Comparison of ENCODE assay signal across 8 cellular contexts in genomic region chr14:75067765-75068164, GRCh38. TPM values are rescaled to one million over a fixed set of nuclear protein-coding genes. Genes with fewer than 3 reads are reported as not detected.
DNase-seq lines count a peak whose midpoint lies in the region; ATAC-seq, FAIRE-seq and TF ChIP-seq lines count a peak whose summit lies in the region.
"Not testable (repeated sequence)": the region's sequence is repeated elsewhere in the genome, so short reads cannot be mapped to it uniquely, and the experiment has no call there.

No MANE protein-coding gene starts in this region.

- not testable (repeated sequence) for H2BK120ac ChIP-seq in mesendoderm (ENCODE audit: low read depth, low read length)

- H3K9ac ChIP-seq in KMS-11 (peak overlapping the region; percentile 90; the same call in 1 of the 2 replicates), SK-N-SH (peak overlapping the region; percentile 84), mesendoderm (ENCODE audit: low read length) (peak overlapping the region; percentile 35)
- not testable (repeated sequence) for H3K9ac ChIP-seq in endothelial cell of umbilical vein (replicated peaks; ENCODE audit: extremely low read depth, insufficient read depth, low read length); skeletal muscle satellite cell (ENCODE audit: low read depth, low read length)

- not testable (repeated sequence) for BruUV-seq in endothelial cell of umbilical vein (replicated peaks; lab: Mats Ljungman, UMichigan)

- H3K9me3 ChIP-seq in SK-N-SH; endothelial cell of umbilical vein (replicated peaks; ENCODE audit: control insufficient read depth, insufficient read depth, low read length); right cardiac atrium (ENCODE audit: control insufficient read depth, low read length); skeletal muscle satellite cell (replicated peaks; ENCODE audit: low read length); upper lobe of left lung: not testable (repeated sequence)

- H3K9me2 ChIP-seq in SK-N-SH = not testable (repeated sequence)

- not testable (repeated sequence) for H3K36me3 ChIP-seq in ACC112 (ENCODE audit: insufficient read depth, low read length); KMS-11 (ENCODE audit: insufficient read depth); SK-N-SH (replicated peaks in 1 of 2; ENCODE audit: control insufficient read depth in 1 of 2, insufficient read depth in 2 of 2, low read length in 1 of 2); endothelial cell of umbilical vein (ENCODE audit: control insufficient read depth in 2 of 2, extremely low read depth in 1 of 2, insufficient read depth in 2 of 2, low read length in 2 of 2); mesendoderm (ENCODE audit: control insufficient read depth, insufficient read depth, low read length); skeletal muscle satellite cell (ENCODE audit: insufficient read depth, low read length); upper lobe of left lung

- intact Hi-C loops in endothelial cell of umbilical vein (cut with micrococcal nuclease) = loop anchor here (2.0 to 5.0 kb wide), 3 partner anchors 65 to 121 kb away; partner anchors contain the start of genes EIF2B2 and PGF
- intact Hi-C loops in right cardiac atrium (cut with DNase I) = loop anchor here in 1 of 4 donors (10.0 kb wide), 1 partner anchor 63 kb away; the partner anchor contains the start of gene EIF2B2

- H4K8ac ChIP-seq in mesendoderm (ENCODE audit: low read depth, low read length) = not testable (repeated sequence)

- peak overlapping the region; percentile 79 for H3K4me2 ChIP-seq in KMS-11
- H3K4me2 ChIP-seq in SK-N-SH = peak overlapping the region; percentile 84
- peak overlapping the region; percentile 95 for H3K4me2 ChIP-seq in endothelial cell of umbilical vein (ENCODE audit: insufficient read depth, low read length)
- H3K4me2 ChIP-seq in mesendoderm (ENCODE audit: low read length) = not testable (repeated sequence)
- H3K4me2 ChIP-seq in skeletal muscle satellite cell (ENCODE audit: low read length) = peak overlapping the region; percentile 87

- peak overlapping the region; percentile 87; the same call in 1 of the 2 replicates for H3K27ac ChIP-seq in ACC112 (ENCODE audit: low read depth, low read length)
- H3K27ac ChIP-seq in KMS-11 = peak overlapping the region; percentile 82; the same call in 1 of the 2 replicates
- peak overlapping the region; percentile 84 to 98; a peak in 2 of 4 replicates for H3K27ac ChIP-seq in SK-N-SH (ENCODE audit: low read depth in 2 of 2, low read length in 1 of 2)
- not testable (repeated sequence) for H3K27ac ChIP-seq in endothelial cell of umbilical vein (ENCODE audit: insufficient read depth, low read depth, low read length); mesendoderm (ENCODE audit: low read depth, low read length)
- peak overlapping the region; percentile 83 for H3K27ac ChIP-seq in right cardiac atrium (ENCODE audit: low read length)
- H3K27ac ChIP-seq in upper lobe of left lung = peak overlapping the region; percentile 83 to 90 (median 90)

- H4K5ac ChIP-seq in mesendoderm (ENCODE audit: low read length) = not testable (repeated sequence)

- H3K56ac ChIP-seq in mesendoderm (ENCODE audit: low read length) = peak overlapping the region; percentile 95

- peaks cover 11% of the 10 kb centered on the region for H3F3A ChIP-seq in SK-N-SH (replicated peaks; ENCODE audit: insufficient read depth)

- H3K27me3 ChIP-seq in ACC112 (ENCODE audit: insufficient read depth, low read length); KMS-11 (ENCODE audit: insufficient read depth, low read depth); SK-N-SH (ENCODE audit: insufficient read depth); endothelial cell of umbilical vein (ENCODE audit: control insufficient read depth in 2 of 2, insufficient read depth in 2 of 2, low read length in 2 of 2); right cardiac atrium (ENCODE audit: control insufficient read depth, insufficient read depth); mesendoderm (ENCODE audit: insufficient read depth, low read length, poor library complexity); skeletal muscle satellite cell (ENCODE audit: control insufficient read depth, insufficient read depth, low read length); upper lobe of left lung: not testable (repeated sequence)

- TF ChIP-seq POLR2A in endothelial cell of umbilical vein (IDR thresholded peaks at IDR 0.05; ENCODE audit: low read depth, low read length); upper lobe of left lung (IDR thresholded peaks at IDR 0.05): not testable (repeated sequence)

- not testable (repeated sequence) for TF ChIP-seq CTCF in KMS-11 (conservative IDR thresholded peaks at IDR 0.05; ENCODE audit: low read depth, low read length); SK-N-SH (IDR thresholded peaks at IDR 0.05); endothelial cell of umbilical vein (IDR thresholded peaks at IDR 0.05; ENCODE audit: extremely low read depth in 1 of 2, insufficient read depth in 1 of 2, low read depth in 1 of 2, low read length in 2 of 2); upper lobe of left lung (IDR thresholded peaks at IDR 0.05)

- not testable (repeated sequence) for H3K79me1 ChIP-seq in mesendoderm (ENCODE audit: low read length)

- H3K4me1 ChIP-seq in ACC112 (ENCODE audit: control insufficient read depth, insufficient read depth, low read length, unreplicated experiment) = peaks cover 17% of the 10 kb centered on the region
- H3K4me1 ChIP-seq in KMS-11 (ENCODE audit: low read depth, poor library complexity, severe bottlenecking); right cardiac atrium (ENCODE audit: control insufficient read depth, insufficient read depth, low read length); mesendoderm (ENCODE audit: control insufficient read depth, low read depth, low read length): not testable (repeated sequence)
- peaks cover 0 to 16% of the 10 kb centered on the region in 2 experiments; a peak in 1 of 4 replicates for H3K4me1 ChIP-seq in SK-N-SH (ENCODE audit: control insufficient read depth in 1 of 2, insufficient read depth in 2 of 2, low read depth in 1 of 2, low read length in 1 of 2)
- H3K4me1 ChIP-seq in endothelial cell of umbilical vein (ENCODE audit: control insufficient read depth, extremely low read depth, insufficient read depth, low read length) = peaks cover 24% of the 10 kb centered on the region
- H3K4me1 ChIP-seq in skeletal muscle satellite cell (ENCODE audit: control insufficient read depth, insufficient read depth, low read length) = peaks cover 20% of the 10 kb centered on the region
- peaks cover 26 to 48% (median 32%) of the 10 kb centered on the region in 4 donors for H3K4me1 ChIP-seq in upper lobe of left lung

- H3K18ac ChIP-seq in mesendoderm (ENCODE audit: low read length) = not testable (repeated sequence)

- H4K20me1 ChIP-seq in KMS-11 (ENCODE audit: insufficient read depth); SK-N-SH (ENCODE audit: insufficient read depth); endothelial cell of umbilical vein (replicated peaks; ENCODE audit: control insufficient read depth, extremely low read depth, insufficient read depth, low read length): not testable (repeated sequence)

- TF ChIP-seq EP300 in SK-N-SH (IDR thresholded peaks at IDR 0.05; ENCODE audit: borderline replicate concordance in 1 of 2, low read depth in 1 of 2, low read length in 1 of 2); upper lobe of left lung (IDR thresholded peaks at IDR 0.05): not testable (repeated sequence)

- DNase-seq in SK-N-SH; endothelial cell of umbilical vein (ENCODE audit: low read depth, low spot score); right cardiac atrium; mesendoderm; upper lobe of left lung: not testable (repeated sequence)

- H3K23ac ChIP-seq in mesendoderm (ENCODE audit: low read length) = not testable (repeated sequence)

- TF ChIP-seq RAD21 in SK-N-SH (IDR thresholded peaks at IDR 0.05; ENCODE audit: low read length) = not testable (repeated sequence)

- POLR2A ChIA-PET in SK-N-SH (lab: Yijun Ruan, JAX) (interaction anchor here (1.7 to 1.9 kb wide), 2 partner anchors 10 to 113 kb away, joined by 4 to 6 read pairs; partner anchors contain the start of gene PGF), endothelial cell of umbilical vein (lab: Charles Lee) (interaction anchor here (1.3 kb wide), 1 partner anchor 112 kb away, joined by 4 read pairs; the partner anchor contains the start of gene PGF)

- WGBS in SK-N-SH (ENCODE audit: low lambda C conversion rate) = 80% methylated on average over 4 of the region's 4 CpGs
- WGBS in right cardiac atrium = 81% methylated on average over 4 of the region's 4 CpGs
- no CpG with 5 or more reads among the region's 4 CpGs for WGBS in mesendoderm (ENCODE audit: extremely low coverage, insufficient coverage, low lambda C conversion rate)
- 83 to 90% methylated on average over 4 of the region's 4 CpGs for WGBS in upper lobe of left lung, 2 donors

- ATAC-seq in right cardiac atrium; upper lobe of left lung (ENCODE audit: low FRiP score in 2 of 2): not testable (repeated sequence)

- not testable (repeated sequence) for FAIRE-seq in endothelial cell of umbilical vein (lab: Jason Lieb, UNC)

- peak overlapping the region; percentile 93 for H3K4me3 ChIP-seq in ACC112 (ENCODE audit: low read depth, low read length)
- not testable (repeated sequence) for H3K4me3 ChIP-seq in KMS-11 (IDR thresholded peaks at IDR 0.05; ENCODE audit: insufficient read depth, low read depth, low read length); endothelial cell of umbilical vein (replicated peaks in 1 of 3; ENCODE audit: insufficient read depth in 1 of 3, low read depth in 1 of 3, low read length in 3 of 3); right cardiac atrium (ENCODE audit: low read length); mesendoderm (ENCODE audit: low read length)
- peak overlapping the region in 1 of 2 experiments; percentile 69; a peak in 1 of 4 replicates for H3K4me3 ChIP-seq in SK-N-SH (ENCODE audit: low read depth in 2 of 2, low read length in 1 of 2)
- peak overlapping the region; percentile 67 for H3K4me3 ChIP-seq in skeletal muscle satellite cell (ENCODE audit: low read length)
- H3K4me3 ChIP-seq in upper lobe of left lung = peak overlapping the region in 3 of 4 donors; percentile 50 to 58 (median 50)

- dilution Hi-C loops in endothelial cell of umbilical vein (cut with MboI; ENCODE audit: extremely low pct_ligation_motif_present, low sequenced_read_pairs) = not testable (repeated sequence)

- H3K4ac ChIP-seq in mesendoderm (ENCODE audit: low read depth, low read length) = not testable (repeated sequence)

- H2BK5ac ChIP-seq in mesendoderm (ENCODE audit: low read length) = not testable (repeated sequence)

- CTCF ChIA-PET in SK-N-SH (lab: Yijun Ruan, JAX) = interaction anchor here (1.0 to 1.7 kb wide), 3 partner anchors 9 to 207 kb away, joined by 3 to 5 read pairs (median 4); no protein-coding TSS in a partner anchor
- CTCF ChIA-PET in endothelial cell of umbilical vein (lab: Charles Lee) = interaction anchor here (0.9 to 2.8 kb wide), 6 partner anchors 18 to 120 kb away, joined by 3 to 11 read pairs (median 3); no protein-coding TSS in a partner anchor

- not testable (repeated sequence) for H2AK5ac ChIP-seq in mesendoderm (ENCODE audit: low read length)

- H3K79me2 ChIP-seq in ACC112 (ENCODE audit: control insufficient read depth, insufficient read depth, low read length, unreplicated experiment) (peaks cover 26% of the 10 kb centered on the region), KMS-11 (ENCODE audit: insufficient read depth, low read depth) (peaks cover 13% of the 10 kb centered on the region; the same call in 1 of the 2 replicates), SK-N-SH (ENCODE audit: insufficient read depth) (peaks cover 26% of the 10 kb centered on the region)
- not testable (repeated sequence) for H3K79me2 ChIP-seq in endothelial cell of umbilical vein (ENCODE audit: control insufficient read depth, insufficient read depth, low read length); mesendoderm (ENCODE audit: control insufficient read depth, insufficient read depth, low read length)

- H2BK15ac ChIP-seq in mesendoderm (replicated peaks; ENCODE audit: low read depth) = not testable (repeated sequence)

- not testable (repeated sequence) for H2AFZ ChIP-seq in ACC112 (ENCODE audit: low read length, unreplicated experiment); SK-N-SH (ENCODE audit: low read depth); endothelial cell of umbilical vein (ENCODE audit: low read depth, low read length)
- peak overlapping the region; percentile 62; the same call in 1 of the 2 replicates for H2AFZ ChIP-seq in KMS-11 (ENCODE audit: low read depth)

- not testable (repeated sequence) for H3K9me1 ChIP-seq in endothelial cell of umbilical vein (replicated peaks; ENCODE audit: control insufficient read depth, extremely low read depth, insufficient read depth, low read length)

RNA-seq across cellular contexts. Expression of gene ZC2HC1C, which starts 1.7 kb away (rescaled TPM):
- polyA plus RNA-seq in SK-N-SH (2012; rRNA removed) (1.2 and 1.4 TPM in 2 replicates), endothelial cell of umbilical vein (0.72 and 0.84 TPM in 2 replicates), right cardiac atrium (8.4 TPM)
- 1.2 TPM in 2 replicates for polyA plus RNA-seq in SK-N-SH (2012; cell fraction: cytosol; rRNA removed)
- 1.2 and 2.8 TPM in 2 replicates for polyA plus RNA-seq in SK-N-SH (2012; cell fraction: nucleus; rRNA removed)
- total RNA-seq in endothelial cell of umbilical vein (0.91 and 3.6 TPM in 2 replicates), right cardiac atrium (10 to 100 TPM in 1 of 4 donors, 1 to 10 TPM in 3; 6.9 to 10.8 (median 9.1) TPM), upper lobe of left lung (10 to 100 TPM in 3 of 6 donors, 1 to 10 TPM in 3; 3.2 to 21.0 (median 9.7) TPM)
- 0.78 and 0.90 TPM in 2 replicates for polyA plus RNA-seq in endothelial cell of umbilical vein (2011; cell fraction: cytosol; rRNA removed)
- 0.87 and 2.4 TPM in 2 replicates for polyA plus RNA-seq in endothelial cell of umbilical vein (2011; cell fraction: nucleus; rRNA removed)
- polyA plus RNA-seq in endothelial cell of umbilical vein (2012) = 0.68 and 1.5 TPM in 2 replicates
- polyA minus RNA-seq in endothelial cell of umbilical vein = 1.00 and 1.9 TPM in 2 replicates
- 2.4 TPM for polyA minus RNA-seq in endothelial cell of umbilical vein (2011; cell fraction: cytosol; rRNA and poly(A)+ RNA removed)
- 2.2 and 3.8 TPM in 2 replicates for polyA minus RNA-seq in endothelial cell of umbilical vein (2011; cell fraction: nucleus; rRNA and poly(A)+ RNA removed)
- 0.88 TPM for polyA plus RNA-seq in mesendoderm (2013, experiment 1 of 2)
- 1.3 TPM for polyA plus RNA-seq in mesendoderm (2013, experiment 2 of 2)
- 0.51 and 0.87 TPM in 2 replicates for total RNA-seq in skeletal muscle satellite cell (2012; rRNA removed)

RNA-seq across cellular contexts. Expression of gene ACYP1, which starts 3.9 kb away (rescaled TPM):
- polyA plus RNA-seq in SK-N-SH (2012; rRNA removed) = 53.5 and 70.1 TPM in 2 replicates
- 86.5 and 95.9 TPM in 2 replicates for polyA plus RNA-seq in SK-N-SH (2012; cell fraction: cytosol; rRNA removed)
- polyA plus RNA-seq in SK-N-SH (2012; cell fraction: nucleus; rRNA removed) = 26.7 and 40.9 TPM in 2 replicates
- 34.2 and 37.5 TPM in 2 replicates for total RNA-seq in endothelial cell of umbilical vein
- 17.4 and 30.2 TPM in 2 replicates for polyA plus RNA-seq in endothelial cell of umbilical vein
- polyA plus RNA-seq in endothelial cell of umbilical vein (2011; cell fraction: cytosol; rRNA removed) = 41.6 and 54.9 TPM in 2 replicates
- polyA plus RNA-seq in endothelial cell of umbilical vein (2011; cell fraction: nucleus; rRNA removed) = 24.8 and 51.2 TPM in 2 replicates
- polyA plus RNA-seq in endothelial cell of umbilical vein (2012) = 22.8 and 34.0 TPM in 2 replicates
- 11.3 and 16.2 TPM in 2 replicates for polyA minus RNA-seq in endothelial cell of umbilical vein
- 6.9 TPM for polyA minus RNA-seq in endothelial cell of umbilical vein (2011; cell fraction: cytosol; rRNA and poly(A)+ RNA removed)
- 11.8 TPM in 2 replicates for polyA minus RNA-seq in endothelial cell of umbilical vein (2011; cell fraction: nucleus; rRNA and poly(A)+ RNA removed)
- total RNA-seq in right cardiac atrium = 10 to 100 TPM; 10.2 to 14.2 (median 11.5) TPM
- polyA plus RNA-seq in right cardiac atrium = 24.0 TPM
- 19.2 TPM for polyA plus RNA-seq in mesendoderm (2013, experiment 1 of 2)
- 18.2 TPM for polyA plus RNA-seq in mesendoderm (2013, experiment 2 of 2)
- 5.3 and 5.9 TPM in 2 replicates for total RNA-seq in skeletal muscle satellite cell (2012; rRNA removed)
- total RNA-seq in upper lobe of left lung = 10 to 100 TPM in 5 of 6 donors, 1 to 10 TPM in 1; 7.9 to 46.1 (median 13.7) TPM

RNA-seq across cellular contexts. Expression of gene MLH3, which starts 16.5 kb away (rescaled TPM):
- polyA plus RNA-seq in SK-N-SH (2012; rRNA removed) = 3.8 and 4.7 TPM in 2 replicates
- 2.9 and 3.8 TPM in 2 replicates for polyA plus RNA-seq in SK-N-SH (2012; cell fraction: cytosol; rRNA removed)
- 12.6 and 15.9 TPM in 2 replicates for polyA plus RNA-seq in SK-N-SH (2012; cell fraction: nucleus; rRNA removed)
- 14.6 and 16.5 TPM in 2 replicates for total RNA-seq in endothelial cell of umbilical vein
- 4.6 and 4.8 TPM in 2 replicates for polyA plus RNA-seq in endothelial cell of umbilical vein
- 4.8 and 5.3 TPM in 2 replicates for polyA plus RNA-seq in endothelial cell of umbilical vein (2011; cell fraction: cytosol; rRNA removed)
- polyA plus RNA-seq in endothelial cell of umbilical vein (2011; cell fraction: nucleus; rRNA removed) = 17.2 and 19.0 TPM in 2 replicates
- polyA plus RNA-seq in endothelial cell of umbilical vein (2012) = 7.7 and 8.2 TPM in 2 replicates
- 20.0 and 27.1 TPM in 2 replicates for polyA minus RNA-seq in endothelial cell of umbilical vein
- 10.9 TPM for polyA minus RNA-seq in endothelial cell of umbilical vein (2011; cell fraction: cytosol; rRNA and poly(A)+ RNA removed)
- 19.0 and 23.3 TPM in 2 replicates for polyA minus RNA-seq in endothelial cell of umbilical vein (2011; cell fraction: nucleus; rRNA and poly(A)+ RNA removed)
- total RNA-seq in right cardiac atrium = 10 to 100 TPM; 23.2 to 27.7 (median 25.1) TPM
- polyA plus RNA-seq in right cardiac atrium = 12.5 TPM
- polyA plus RNA-seq in mesendoderm (2013, experiment 1 of 2) = 5.0 TPM
- polyA plus RNA-seq in mesendoderm (2013, experiment 2 of 2) = 4.6 TPM
- 20.3 and 27.6 TPM in 2 replicates for total RNA-seq in skeletal muscle satellite cell (2012; rRNA removed)
- total RNA-seq in upper lobe of left lung = 10 to 100 TPM; 15.9 to 87.0 (median 24.5) TPM

RNA-seq across cellular contexts. Expression of gene NEK9, which starts 59.1 kb away (rescaled TPM):
- polyA plus RNA-seq in SK-N-SH (2012; rRNA removed) = 48.1 and 53.3 TPM in 2 replicates
- polyA plus RNA-seq in SK-N-SH (2012; cell fraction: cytosol; rRNA removed) = 50.2 and 51.3 TPM in 2 replicates
- polyA plus RNA-seq in SK-N-SH (2012; cell fraction: nucleus; rRNA removed) = 111 and 119 TPM in 2 replicates
- 65.1 and 69.6 TPM in 2 replicates for total RNA-seq in endothelial cell of umbilical vein
- 22.1 and 25.1 TPM in 2 replicates for polyA plus RNA-seq in endothelial cell of umbilical vein
- polyA plus RNA-seq in endothelial cell of umbilical vein (2011; cell fraction: cytosol; rRNA removed) = 22.4 and 23.2 TPM in 2 replicates
- polyA plus RNA-seq in endothelial cell of umbilical vein (2011; cell fraction: nucleus; rRNA removed) = 39.8 and 59.9 TPM in 2 replicates
- polyA plus RNA-seq in endothelial cell of umbilical vein (2012) = 49.6 and 51.6 TPM in 2 replicates
- polyA minus RNA-seq in endothelial cell of umbilical vein = 56.9 and 73.8 TPM in 2 replicates
- polyA minus RNA-seq in endothelial cell of umbilical vein (2011; cell fraction: cytosol; rRNA and poly(A)+ RNA removed) = 34.8 TPM
- polyA minus RNA-seq in endothelial cell of umbilical vein (2011; cell fraction: nucleus; rRNA and poly(A)+ RNA removed) = 47.0 and 54.4 TPM in 2 replicates
- 100 to 1,000 TPM; 112 to 129 (median 123) TPM for total RNA-seq in right cardiac atrium
- polyA plus RNA-seq in right cardiac atrium = 48.5 TPM
- polyA plus RNA-seq in mesendoderm (2013, experiment 1 of 2) = 14.6 TPM
- 12.3 TPM for polyA plus RNA-seq in mesendoderm (2013, experiment 2 of 2)
- total RNA-seq in skeletal muscle satellite cell (2012; rRNA removed) = 26.6 and 31.2 TPM in 2 replicates
- total RNA-seq in upper lobe of left lung = 10 to 100 TPM; 37.5 to 96.4 (median 78.9) TPM
